ENCODE assay signal across 11 cellular contexts in genomic region chr17:76697702-76698465, GRCh38. TPM values are rescaled to one million over a fixed set of nuclear protein-coding genes. Genes with fewer than 3 reads are reported as not detected.
DNase-seq lines count a peak whose midpoint lies in the region; ATAC-seq and TF ChIP-seq lines count a peak whose summit lies in the region.
"Had no signal": no experiment of that assay in that cellular context is flagged by ENCODE, and none has a peak within 500 bp of the region (broad histone marks: within the 10 kb centered on the region; RNA-seq: fewer than 3 reads in every experiment).

No MANE protein-coding gene starts in this region.

- ATAC-seq in left lung (no peak), upper lobe of right lung (no peak), HG03342 (IDR thresholded peaks at IDR 0.05; ENCODE audit: unreplicated experiment) (no peak), HG03442 (IDR thresholded peaks at IDR 0.05; ENCODE audit: unreplicated experiment) (no peak)
- ATAC-seq: T-helper 17 cell had no signal

- H3K27me3 ChIP-seq in left lung: no peaks in the 10 kb centered on the region
- H3K27me3 ChIP-seq in upper lobe of right lung: no peaks in the 10 kb centered on the region

- peak overlapping the region; percentile 9 to 74 (median 64) for H3K4me3 Mint-ChIP-seq in brain
- H3K4me3 Mint-ChIP-seq: activated naive CD8-positive, alpha-beta T cell treated with anti-CD3 and anti-CD28 coated beads, Interleukin-2, amount 10 ng/mL, durations not matched to agents 7 days and 5 days; immature natural killer cell had no signal

- peak; percentile 4 for DNase-seq in NCI-H1694 treated with DMSO at 0.1 percent for 48 hours (lab: John Stamatoyannopoulos, UW)
- DNase-seq in NCI-H1694 (lab: John Stamatoyannopoulos, UW): no peak
- DNase-seq in left lung: no peak
- no peak for DNase-seq in upper lobe of right lung
- DNase-seq in AML-193 (lab: John Stamatoyannopoulos, UW): no peak
- DNase-seq: activated naive CD8-positive, alpha-beta T cell treated with anti-CD3 and anti-CD28 coated beads, Interleukin-2, amount 10 ng/mL, durations not matched to agents 7 days and 5 days; immature natural killer cell; T-helper 17 cell had no signal

- peak overlapping the region; percentile 91 to 100 (median 95) for H3K27ac Mint-ChIP-seq in brain
- H3K27ac Mint-ChIP-seq: activated naive CD8-positive, alpha-beta T cell treated with anti-CD3 and anti-CD28 coated beads, Interleukin-2, amount 10 ng/mL, durations not matched to agents 7 days and 5 days; T-helper 17 cell had no signal

- H3K27me3 Mint-ChIP-seq in brain: peaks cover 3% of the 10 kb centered on the region
- H3K27me3 Mint-ChIP-seq: activated naive CD8-positive, alpha-beta T cell treated with anti-CD3 and anti-CD28 coated beads, Interleukin-2, amount 10 ng/mL, durations not matched to agents 7 days and 5 days; T-helper 17 cell had no signal

- H3K4me3 ChIP-seq in left lung (no peak overlapping the region), upper lobe of right lung (no peak overlapping the region)

- TF ChIP-seq CTCF in brain (conservative IDR thresholded peaks at IDR 0.05) (no peak), left lung (IDR thresholded peaks at IDR 0.05) (no peak), upper lobe of right lung (IDR thresholded peaks at IDR 0.05) (no peak)

- no peaks in the 10 kb centered on the region for H3K9me3 Mint-ChIP-seq in brain
- H3K9me3 Mint-ChIP-seq: activated naive CD8-positive, alpha-beta T cell treated with anti-CD3 and anti-CD28 coated beads, Interleukin-2, amount 10 ng/mL, durations not matched to agents 7 days and 5 days; immature natural killer cell had no signal

- H3K36me3 ChIP-seq in left lung (no peaks in the 10 kb centered on the region), upper lobe of right lung (no peaks in the 10 kb centered on the region)

- peaks cover 7% of the 10 kb centered on the region for H3K36me3 Mint-ChIP-seq in brain
- H3K36me3 Mint-ChIP-seq: immature natural killer cell had no signal

- peak overlapping the region; percentile 34 to 60 for H3K27ac ChIP-seq in left lung
- peak overlapping the region; percentile 63 for H3K27ac ChIP-seq in upper lobe of right lung

- H3K9me3 ChIP-seq in left lung: no peaks in the 10 kb centered on the region
- no peaks in the 10 kb centered on the region for H3K9me3 ChIP-seq in upper lobe of right lung

- H3K4me1 ChIP-seq in left lung: peaks cover 3 to 48% of the 10 kb centered on the region in 2 donors
- H3K4me1 ChIP-seq in upper lobe of right lung: peaks cover 53% of the 10 kb centered on the region

- peaks cover 76% of the 10 kb centered on the region for H3K4me1 Mint-ChIP-seq in brain

- intact Hi-C loops in left lung (cut with DNase I): no loop called here
- intact Hi-C loops in upper lobe of right lung (cut with DNase I): no loop called here

RNA-seq across cellular contexts. Expression of gene MXRA7, which starts 12.9 kb away (rescaled TPM):
- 119 TPM for polyA plus RNA-seq in brain (ENCODE audit: insufficient read depth, low read depth, low replicate concordance)
- total RNA-seq in left lung (100 to 1,000 TPM in 1 of 2 donors, 10 to 100 TPM in 1; 83.2 to 211 TPM), upper lobe of right lung (159 TPM)

RNA-seq across cellular contexts. Expression of gene JMJD6, which starts 28.5 kb away (rescaled TPM):
- 29.4 TPM for polyA plus RNA-seq in brain (ENCODE audit: insufficient read depth, low read depth, low replicate concordance)
- total RNA-seq in left lung (10 to 100 TPM; 23.5 to 35.9 TPM), upper lobe of right lung (29.6 TPM)

RNA-seq across cellular contexts. Expression of gene METTL23, which starts 28.8 kb away (rescaled TPM):
- polyA plus RNA-seq in brain (ENCODE audit: insufficient read depth, low read depth, low replicate concordance): 46.2 TPM
- total RNA-seq in left lung (10 to 100 TPM; 30.6 to 33.5 TPM), upper lobe of right lung (31.6 TPM)

RNA-seq across cellular contexts. Expression of gene SRSF2, which starts 39.2 kb away (rescaled TPM):
- polyA plus RNA-seq in brain (ENCODE audit: insufficient read depth, low read depth, low replicate concordance): 112 TPM
- total RNA-seq in left lung: 100 to 1,000 TPM; 114 to 174 TPM
- total RNA-seq in upper lobe of right lung: 145 TPM

RNA-seq across cellular contexts. Expression of gene MFSD11, which starts 40.0 kb away (rescaled TPM):
- 13.7 TPM for polyA plus RNA-seq in brain (ENCODE audit: insufficient read depth, low read depth, low replicate concordance)
- total RNA-seq in left lung (10 to 100 TPM; 23.6 to 38.2 TPM), upper lobe of right lung (32.3 TPM)
